Comparison of ENCODE assay signal across 8 cellular contexts in the genomic region with DNA sequence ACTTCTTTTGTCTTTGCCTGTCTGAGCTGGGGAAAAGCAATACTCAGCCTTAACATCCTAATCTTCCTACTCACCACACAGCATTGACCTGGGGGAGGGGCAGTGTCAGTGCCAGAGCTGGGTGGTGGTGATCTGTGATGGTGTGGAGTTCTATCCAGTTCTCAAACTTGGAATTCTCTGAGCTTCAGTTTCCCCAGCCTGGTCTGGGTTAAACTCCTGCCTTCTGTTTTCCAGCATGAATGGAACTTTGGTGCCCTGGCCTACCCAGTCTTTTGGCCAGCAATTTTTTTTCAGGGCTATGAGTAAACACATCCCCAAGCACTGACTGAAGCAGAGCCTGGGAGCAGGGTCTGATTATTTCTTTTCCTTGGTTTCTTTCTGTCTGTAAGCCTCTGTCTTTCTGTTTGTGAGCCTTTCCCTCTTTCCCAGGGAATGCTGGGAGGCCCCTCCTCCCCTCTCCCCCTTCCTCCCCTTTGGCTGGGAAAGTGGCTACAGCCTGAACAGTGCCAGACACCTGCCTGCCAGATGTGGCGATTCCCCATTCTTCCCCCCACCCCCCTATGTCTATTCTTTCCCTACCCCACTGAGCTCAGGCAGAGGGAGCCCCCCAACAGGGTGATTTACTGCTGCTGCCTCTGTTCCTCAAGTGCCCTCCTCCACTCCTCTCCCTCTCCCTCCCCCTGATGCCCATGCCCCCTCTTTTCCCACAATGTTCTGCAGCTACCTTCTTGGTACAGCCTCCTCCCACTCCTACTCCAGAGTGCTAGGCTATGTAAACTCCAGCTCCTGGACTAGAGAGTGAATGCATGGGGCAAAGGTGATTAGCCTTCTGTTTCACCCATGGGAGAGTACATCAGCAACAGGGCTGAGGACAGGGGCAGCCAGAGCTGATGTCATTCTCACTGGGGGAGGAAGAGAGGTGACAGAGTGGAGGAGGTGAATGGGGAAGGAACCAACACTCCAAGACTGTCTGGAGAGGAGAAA. TPM values are rescaled to one million over a fixed set of nuclear protein-coding genes. Genes with fewer than 3 reads are reported as not detected.
DNase-seq lines count a peak whose midpoint lies in the region; ATAC-seq lines count a peak whose summit lies in the region.

No MANE protein-coding gene starts in this region.

- H3K27me3 Mint-ChIP-seq in activated CD8-positive, alpha-beta T cell treated with anti-CD3 and anti-CD28 coated beads, Interleukin-2, amount 10 ng/mL, durations not matched to agents 7 days and 5 days (ENCODE audit: low read depth) = no peaks in the 10 kb centered on the region

- H3K4me3 ChIP-seq in iPS-18c (ENCODE audit: insufficient read depth, low read depth, low read length) = peak overlapping the region; percentile 52; the same call in 1 of the 2 replicates
- no peak overlapping the region for H3K4me3 ChIP-seq in MG63

- H3K36me3 ChIP-seq in MG63 = peaks cover 47% of the 10 kb centered on the region

- H3K27me3 ChIP-seq in MG63 = no peaks in the 10 kb centered on the region

- DNase-seq in M059J (ENCODE audit: low read depth) = peak; percentile 36
- DNase-seq in activated CD8-positive, alpha-beta T cell treated with anti-CD3 and anti-CD28 coated beads, Interleukin-2, amount 10 ng/mL, durations not matched to agents 7 days and 5 days = no peak
- no peak for DNase-seq in stimulated activated effector memory CD8-positive, alpha-beta T cell treated with anti-CD3 and anti-CD28 coated beads, Interleukin-12 subunit alpha, Interleukin-12 subunit beta, amount 100 ng/mL, for 72 hours (ENCODE audit: low spot score in 2 of 2)
- no peak for DNase-seq in iPS-NIHi7 (ENCODE audit: extremely low spot score)
- DNase-seq in middle frontal gyrus (ENCODE audit: extremely low spot score, low spot score) = no peak
- no peak for DNase-seq in MG63

- H3K27ac Mint-ChIP-seq in activated CD8-positive, alpha-beta T cell treated with anti-CD3 and anti-CD28 coated beads, Interleukin-2, amount 10 ng/mL, durations not matched to agents 7 days and 5 days = peak overlapping the region; percentile 35
- peak overlapping the region; percentile 24 for H3K27ac Mint-ChIP-seq in stimulated activated effector memory CD8-positive, alpha-beta T cell treated with anti-CD3 and anti-CD28 coated beads, Interleukin-12 subunit alpha, Interleukin-12 subunit beta, amount 100 ng/mL, for 72 hours

- no peak for ATAC-seq in activated CD8-positive, alpha-beta T cell treated with anti-CD3 and anti-CD28 coated beads, Interleukin-2, amount 10 ng/mL, durations not matched to agents 7 days and 5 days
- ATAC-seq in stimulated activated effector memory CD8-positive, alpha-beta T cell treated with anti-CD3 and anti-CD28 coated beads, Interleukin-12 subunit alpha, Interleukin-12 subunit beta, amount 100 ng/mL, for 72 hours = no peak
- ATAC-seq in HG03571 (IDR thresholded peaks at IDR 0.05; ENCODE audit: unreplicated experiment) = no peak

- H3K9me3 Mint-ChIP-seq in activated CD8-positive, alpha-beta T cell treated with anti-CD3 and anti-CD28 coated beads, Interleukin-2, amount 10 ng/mL, durations not matched to agents 7 days and 5 days (ENCODE audit: insufficient read depth) = no peaks in the 10 kb centered on the region
- no peaks in the 10 kb centered on the region for H3K9me3 Mint-ChIP-seq in stimulated activated effector memory CD8-positive, alpha-beta T cell treated with anti-CD3 and anti-CD28 coated beads, Interleukin-12 subunit alpha, Interleukin-12 subunit beta, amount 100 ng/mL, for 72 hours

- peaks cover 35% of the 10 kb centered on the region for H3K36me3 Mint-ChIP-seq in activated CD8-positive, alpha-beta T cell treated with anti-CD3 and anti-CD28 coated beads, Interleukin-2, amount 10 ng/mL, durations not matched to agents 7 days and 5 days (ENCODE audit: low read depth)
- peaks cover 38% of the 10 kb centered on the region for H3K36me3 Mint-ChIP-seq in stimulated activated effector memory CD8-positive, alpha-beta T cell treated with anti-CD3 and anti-CD28 coated beads, Interleukin-12 subunit alpha, Interleukin-12 subunit beta, amount 100 ng/mL, for 72 hours

- H3K9me3 ChIP-seq in iPS-18c (ENCODE audit: control insufficient read depth, insufficient read depth, low read length) = no peaks in the 10 kb centered on the region
- no peaks in the 10 kb centered on the region for H3K9me3 ChIP-seq in MG63

- H3K4me3 Mint-ChIP-seq in activated CD8-positive, alpha-beta T cell treated with anti-CD3 and anti-CD28 coated beads, Interleukin-2, amount 10 ng/mL, durations not matched to agents 7 days and 5 days = no peak overlapping the region
- H3K4me3 Mint-ChIP-seq in stimulated activated effector memory CD8-positive, alpha-beta T cell treated with anti-CD3 and anti-CD28 coated beads, Interleukin-12 subunit alpha, Interleukin-12 subunit beta, amount 100 ng/mL, for 72 hours = no peak overlapping the region

- CTCF ChIA-PET in activated CD8-positive, alpha-beta T cell treated with anti-CD3 and anti-CD28 coated beads, Interleukin-2, amount 10 ng/mL, durations not matched to agents 7 days and 5 days (lab: Charles Lee) = interaction anchor here (0.8 to 5.4 kb wide), 10 partner anchors 8 to 115 kb away, joined by 3 to 39 read pairs (median 5); partner anchors contain the start of gene COPZ1

- H3K4me1 Mint-ChIP-seq in activated CD8-positive, alpha-beta T cell treated with anti-CD3 and anti-CD28 coated beads, Interleukin-2, amount 10 ng/mL, durations not matched to agents 7 days and 5 days (ENCODE audit: low read depth) = peaks cover 25% of the 10 kb centered on the region
- H3K4me1 Mint-ChIP-seq in stimulated activated effector memory CD8-positive, alpha-beta T cell treated with anti-CD3 and anti-CD28 coated beads, Interleukin-12 subunit alpha, Interleukin-12 subunit beta, amount 100 ng/mL, for 72 hours = peaks cover 19% of the 10 kb centered on the region

- POLR2A ChIA-PET in activated CD8-positive, alpha-beta T cell treated with anti-CD3 and anti-CD28 coated beads, Interleukin-2, amount 10 ng/mL, durations not matched to agents 7 days and 5 days (lab: Charles Lee) = interaction anchor here (0.6 to 0.8 kb wide), 3 partner anchors 9 to 137 kb away, joined by 3 read pairs; no protein-coding TSS in a partner anchor

RNA-seq across cellular contexts. Expression of gene GPR84, which starts 11.1 kb away (rescaled TPM):
- total RNA-seq in M059J (2014; rRNA removed; shearing (Covaris generic)) = not detected in 2 replicates
- under 1 TPM; 0.32 to 0.57 TPM for total RNA-seq in activated CD8-positive, alpha-beta T cell treated with anti-CD3 and anti-CD28 coated beads, Interleukin-2, amount 10 ng/mL, durations not matched to agents 7 days and 5 days
- not detected in 2 replicates for total RNA-seq in MG63 (2014; rRNA removed; shearing (Covaris generic); ENCODE audit: low replicate concordance)

RNA-seq across cellular contexts. Expression of gene COPZ1, which starts 28.3 kb away (rescaled TPM):
- total RNA-seq in M059J (2014; rRNA removed; shearing (Covaris generic)) = 186 and 191 TPM in 2 replicates
- total RNA-seq in activated CD8-positive, alpha-beta T cell treated with anti-CD3 and anti-CD28 coated beads, Interleukin-2, amount 10 ng/mL, durations not matched to agents 7 days and 5 days = 100 to 1,000 TPM; 105 to 112 TPM
- 243 and 381 TPM in 2 replicates for total RNA-seq in MG63 (2014; rRNA removed; shearing (Covaris generic); ENCODE audit: low replicate concordance)

RNA-seq across cellular contexts. Expression of gene ZNF385A, which starts 31.4 kb away (rescaled TPM):
- 0.71 and 4.6 TPM in 2 replicates for total RNA-seq in M059J (2014; rRNA removed; shearing (Covaris generic))
- total RNA-seq in activated CD8-positive, alpha-beta T cell treated with anti-CD3 and anti-CD28 coated beads, Interleukin-2, amount 10 ng/mL, durations not matched to agents 7 days and 5 days = under 1 TPM; 0.55 to 0.74 TPM
- 0.89 TPM in 1 of 2 replicates, not detected in the other for total RNA-seq in MG63 (2014; rRNA removed; shearing (Covaris generic); ENCODE audit: low replicate concordance)

RNA-seq across cellular contexts. Expression of gene NFE2, which starts 52.4 kb away (rescaled TPM):
- 1.3 and 2.5 TPM in 2 replicates for total RNA-seq in M059J (2014; rRNA removed; shearing (Covaris generic))
- not detected for total RNA-seq in activated CD8-positive, alpha-beta T cell treated with anti-CD3 and anti-CD28 coated beads, Interleukin-2, amount 10 ng/mL, durations not matched to agents 7 days and 5 days
- total RNA-seq in MG63 (2014; rRNA removed; shearing (Covaris generic); ENCODE audit: low replicate concordance) = 0.13 TPM in 1 of 2 replicates, not detected in the other
